In genomic region chr5:167290478-167290877, GRCh38 we compare ENCODE assay signal across 34 cellular contexts.
"Had no signal": no experiment of that assay in that cellular context is flagged by ENCODE, and none has a peak within 500 bp of the region (broad histone marks: within the 10 kb centered on the region; RNA-seq: fewer than 3 reads in every experiment).

No MANE protein-coding gene starts in this region.

- ATAC-seq: activated CD8-positive, alpha-beta T cell treated with anti-CD3 and anti-CD28 coated beads for 36 hours; activated naive CD4-positive, alpha-beta T cell treated with anti-CD3 and anti-CD28 coated beads, Interleukin-2, amount 50 U/mL, for 72 hours; activated T-cell treated with anti-CD3 and anti-CD28 coated beads, Interleukin-2, amount 50 U/mL, for 4 hours; activated T-cell treated with anti-CD3 and anti-CD28 coated beads, Interleukin-2, amount 50 U/mL, for 72 hours; activated T-helper 17 cell treated with anti-CD3 and anti-CD28 coated beads, Interleukin-2, amount 50 U/mL, for 72 hours; body of pancreas had no signal

- H3K36me3 ChIP-seq: adrenal gland, brain microvascular endothelial cell, breast epithelium had no signal

- H3K9me3 ChIP-seq: adrenal gland, body of pancreas, breast epithelium had no signal

- H3K27ac ChIP-seq: adrenal gland, body of pancreas, brain microvascular endothelial cell, breast epithelium, VCaP had no signal

- DNase-seq: activated B cell treated with CpG ODN at 0.5 μM for 24 hours; activated CD4-positive, alpha-beta memory T cell treated with anti-CD3 and anti-CD28 coated beads for 36 hours; activated CD4-positive, alpha-beta T cell treated with anti-CD3 and anti-CD28 coated beads for 4 hours; activated CD4-positive, alpha-beta T cell treated with anti-CD3 and anti-CD28 coated beads, Interleukin-2, amount 10 ng/mL, durations not matched to agents 24 days and 14 days; activated CD4-positive, alpha-beta T cell treated with anti-CD3 and anti-CD28 coated beads, Interleukin-2, amount 50 U/mL, for 1 hour; activated CD4-positive, alpha-beta T cell treated with anti-CD3 and anti-CD28 coated beads, Interleukin-2, amount 50 U/mL, for 4 hours; activated CD4-positive, CD25-positive, alpha-beta regulatory T cell treated with anti-CD3 and anti-CD28 coated beads, Interleukin-2, amount 50 U/mL, for 72 hours; activated CD8-positive, alpha-beta memory T cell treated with anti-CD3 and anti-CD28 coated beads, Interleukin-2, amount 50 U/mL, for 4 hours; activated CD8-positive, alpha-beta T cell treated with anti-CD3 and anti-CD28 coated beads for 36 hours; activated effector memory CD4-positive, alpha-beta T cell treated with anti-CD3 and anti-CD28 coated beads, Interleukin-2, amount 50 U/mL, for 16 hours; activated gamma-delta T cell treated with Interleukin-2 at 50 U/mL for 16 hours; activated naive CD4-positive, alpha-beta T cell; activated naive CD4-positive, alpha-beta T cell treated with anti-CD3 and anti-CD28 coated beads for 36 hours; activated naive CD4-positive, alpha-beta T cell treated with anti-CD3 and anti-CD28 coated beads, Interleukin-2, amount 50 U/mL, for 16 hours; activated naive CD8-positive, alpha-beta T cell treated with anti-CD3 and anti-CD28 coated beads for 36 hours; activated T-cell treated with anti-CD3 and anti-CD28 coated beads for 4 hours; activated T-cell treated with anti-CD3 and anti-CD28 coated beads, Interleukin-2, amount 50 U/mL, for 1 hour; activated T-cell treated with anti-CD3 and anti-CD28 coated beads, Interleukin-2, amount 50 U/mL, for 4 hours; activated T-cell treated with anti-CD3 and anti-CD28 coated beads, Interleukin-2, amount 50 U/mL, for 72 hours; adrenal gland; amniotic stem cell; aorta; body of pancreas; brain microvascular endothelial cell; central memory CD4-positive, alpha-beta T cell; T-helper 2 cell; T-helper 9 cell had no signal

- H3K27me3 ChIP-seq: adrenal gland, body of pancreas, brain microvascular endothelial cell, breast epithelium had no signal

- H3K4me3 ChIP-seq: adrenal gland, body of pancreas, breast epithelium had no signal

- FAIRE-seq: astrocyte, colon, TTC549 had no signal

- H3K4me1 ChIP-seq: body of pancreas, breast epithelium had no signal
